8 cellular contexts compared by ENCODE assay signal in the genomic region with DNA sequence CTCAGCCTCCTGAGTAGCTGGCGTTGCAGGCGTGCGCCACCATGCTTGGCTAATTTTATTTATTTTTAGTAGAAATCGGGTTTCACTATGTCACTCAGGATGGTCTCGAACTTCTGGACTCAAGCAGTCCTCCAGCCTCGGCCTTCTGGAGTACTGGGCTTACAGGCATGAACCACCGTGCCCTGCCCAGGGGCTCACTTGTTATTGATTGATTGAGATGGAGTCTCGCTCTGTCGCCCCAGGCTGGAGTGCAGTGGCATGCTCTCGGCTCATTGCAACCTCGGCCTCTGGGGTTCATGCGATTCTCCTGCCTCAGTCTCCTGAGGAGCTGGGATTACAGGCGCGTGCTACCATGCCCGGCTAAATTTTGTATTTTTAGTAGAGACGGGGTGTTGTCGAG. TPM values are rescaled to one million over a fixed set of nuclear protein-coding genes. Genes with fewer than 3 reads are reported as not detected.
DNase-seq lines count a peak whose midpoint lies in the region; ATAC-seq and TF ChIP-seq lines count a peak whose summit lies in the region.

No MANE protein-coding gene starts in this region.

- DNase-seq in DND-41 (no peak), OCI-LY7 (ENCODE audit: low spot score) (no peak), endodermal cell (no peak), trophoblast cell (no peak), cerebellar nuclear complex (lab: John Stamatoyannopoulos, UW) (no peak)
- no peak for DNase-seq in activated CD4-positive, alpha-beta T cell treated with anti-CD3 and anti-CD28 coated beads for 48 hours

- H2AFZ ChIP-seq in DND-41 (ENCODE audit: low read depth, low read length): no peak overlapping the region
- H2AFZ ChIP-seq in OCI-LY7 (ENCODE audit: low read length): no peak overlapping the region
- H2AFZ ChIP-seq in trophoblast cell (ENCODE audit: insufficient read depth, low read length, poor library complexity): no peak overlapping the region

- ATAC-seq in DND-41 (ENCODE audit: insufficient read depth, low read depth) (no peak), GM18498 (IDR thresholded peaks at IDR 0.05; ENCODE audit: unreplicated experiment) (no peak), HG02798 (IDR thresholded peaks at IDR 0.05; ENCODE audit: poor library complexity, unreplicated experiment) (no peak)

- peaks cover 29% of the 10 kb centered on the region for H3K4me1 Mint-ChIP-seq in endodermal cell

- POLR2A ChIA-PET in OCI-LY7 (lab: Charles Lee): interaction anchor here (0.8 to 3.3 kb wide), 3 partner anchors 9 to 51 kb away, joined by 4 to 41 read pairs (median 5); no protein-coding TSS in a partner anchor

- H3K23ac ChIP-seq in trophoblast cell (ENCODE audit: low read length): no peak overlapping the region

- peaks cover 83% of the 10 kb centered on the region for H3K79me2 ChIP-seq in DND-41 (ENCODE audit: insufficient read depth, low read length)
- peaks cover 87% of the 10 kb centered on the region for H3K79me2 ChIP-seq in OCI-LY7 (ENCODE audit: insufficient read depth, low read depth, low read length)
- H3K79me2 ChIP-seq in trophoblast cell (ENCODE audit: control insufficient read depth, insufficient read depth, low read length, poor library complexity): peaks cover 41% of the 10 kb centered on the region

- H3K9me2 ChIP-seq in OCI-LY7 (ENCODE audit: insufficient read depth, low read length): no peaks in the 10 kb centered on the region

- H3K27me3 ChIP-seq in DND-41 (ENCODE audit: insufficient read depth, low read length, poor library complexity) (no peaks in the 10 kb centered on the region), endodermal cell (ENCODE audit: control insufficient read depth, insufficient read depth, low read length, poor library complexity, severe bottlenecking) (no peaks in the 10 kb centered on the region), trophoblast cell (ENCODE audit: insufficient read depth, low read length) (no peaks in the 10 kb centered on the region)

- H2BK12ac ChIP-seq in trophoblast cell (ENCODE audit: low read length): no peak overlapping the region

- peak overlapping the region; percentile 100 for H3K4ac ChIP-seq in trophoblast cell (ENCODE audit: low read depth, low read length)

- H3K9me3 ChIP-seq in DND-41 (ENCODE audit: insufficient read depth, low read length, severe bottlenecking): no peaks in the 10 kb centered on the region
- H3K9me3 ChIP-seq in OCI-LY7 (ENCODE audit: low read length): no peaks in the 10 kb centered on the region
- no peaks in the 10 kb centered on the region for H3K9me3 ChIP-seq in endodermal cell (ENCODE audit: control insufficient read depth, low read length)
- no peaks in the 10 kb centered on the region for H3K9me3 ChIP-seq in trophoblast cell (ENCODE audit: insufficient read depth, low read depth, low read length)

- H3K18ac ChIP-seq in trophoblast cell (ENCODE audit: low read length): no peak overlapping the region

- H3K4me2 ChIP-seq in DND-41 (ENCODE audit: insufficient read depth, low read length) (peak overlapping the region; percentile 86), OCI-LY7 (ENCODE audit: low read length) (peak overlapping the region; percentile 93), trophoblast cell (ENCODE audit: low read length) (peak overlapping the region; percentile 95)

- peak overlapping the region; percentile 91 for H3K9ac ChIP-seq in DND-41 (ENCODE audit: low read depth, low read length)
- H3K9ac ChIP-seq in endodermal cell (ENCODE audit: extremely low read depth, low read length, poor library complexity, severe bottlenecking): peak overlapping the region; percentile 100
- H3K9ac ChIP-seq in trophoblast cell (ENCODE audit: low read length): no peak overlapping the region

- BruUV-seq in OCI-LY7 (replicated peaks; lab: Mats Ljungman, UMichigan): no TSS peak

- H4K91ac ChIP-seq in trophoblast cell (ENCODE audit: low read depth, low read length): no peak overlapping the region

- no peaks in the 10 kb centered on the region for H3K9me3 Mint-ChIP-seq in endodermal cell

- 90 to 97% methylated on average over 16 to 17 of the region's 17 CpGs for WGBS in endodermal cell (ENCODE audit: insufficient coverage in 1 of 2, insufficient read length in 1 of 2), 2 experiments
- no CpG with 5 or more reads among the region's 17 CpGs for WGBS in trophoblast cell (ENCODE audit: extremely low coverage, insufficient coverage, insufficient read length)

- H2BK5ac ChIP-seq in trophoblast cell (ENCODE audit: low read depth, low read length, poor library complexity): no peak overlapping the region

- peaks cover 51% of the 10 kb centered on the region for H3K4me1 ChIP-seq in DND-41 (ENCODE audit: insufficient read depth, low read length)
- peaks cover 50% of the 10 kb centered on the region for H3K4me1 ChIP-seq in OCI-LY7 (ENCODE audit: insufficient read depth, low read length, poor library complexity, severe bottlenecking)
- H3K4me1 ChIP-seq in endodermal cell (ENCODE audit: control insufficient read depth, insufficient read depth, low read length): peaks cover 12% of the 10 kb centered on the region
- H3K4me1 ChIP-seq in trophoblast cell (ENCODE audit: control insufficient read depth in 1 of 2, insufficient read depth in 2 of 2, low read length in 2 of 2): peaks cover 3 to 8% of the 10 kb centered on the region in 2 experiments

- no peak overlapping the region for H2AK5ac ChIP-seq in trophoblast cell (ENCODE audit: low read length)

- H3K27ac Mint-ChIP-seq in endodermal cell: peak overlapping the region; percentile 100

- H4K12ac ChIP-seq in trophoblast cell (ENCODE audit: low read depth, low read length): no peak overlapping the region

- intact Hi-C loops in OCI-LY7 (cut with micrococcal nuclease; ENCODE audit: unreplicated experiment): no loop called here

- no peaks in the 10 kb centered on the region for H3K27me3 Mint-ChIP-seq in endodermal cell (ENCODE audit: insufficient read depth)

- CTCF ChIA-PET in OCI-LY7 (lab: Charles Lee; ENCODE audit: unreplicated experiment): no interaction called here

- no peak overlapping the region for H4K8ac ChIP-seq in trophoblast cell (ENCODE audit: low read depth, low read length)

- H3K4me3 ChIP-seq in DND-41 (ENCODE audit: low read depth in 1 of 2, low read length in 2 of 2) (peak overlapping the region; percentile 78 to 85; a peak in 3 of 4 replicates), OCI-LY7 (ENCODE audit: low read depth, low read length, poor library complexity, severe bottlenecking) (peak overlapping the region; percentile 99), endodermal cell (ENCODE audit: low read length) (peak overlapping the region; percentile 98), trophoblast cell (ENCODE audit: low read depth, low read length) (no peak overlapping the region)

- H4K20me1 ChIP-seq in DND-41 (ENCODE audit: insufficient read depth, low read length) (peaks cover 56% of the 10 kb centered on the region), OCI-LY7 (ENCODE audit: insufficient read depth, low read length) (peaks cover 21% of the 10 kb centered on the region)

- H3K79me1 ChIP-seq in trophoblast cell (ENCODE audit: low read length): peaks cover 15% of the 10 kb centered on the region

- H3K36me3 ChIP-seq in DND-41 (ENCODE audit: insufficient read depth, low read length): peaks cover 11% of the 10 kb centered on the region; the same call in 1 of the 2 replicates
- H3K36me3 ChIP-seq in OCI-LY7 (ENCODE audit: insufficient read depth, low read length): peaks cover 60% of the 10 kb centered on the region
- H3K36me3 ChIP-seq in endodermal cell (ENCODE audit: control insufficient read depth, insufficient read depth, low read length): peaks cover 5% of the 10 kb centered on the region
- H3K36me3 ChIP-seq in trophoblast cell (ENCODE audit: control insufficient read depth in 1 of 2, insufficient read depth in 2 of 2, low read length in 2 of 2): peaks cover 0 to 2% of the 10 kb centered on the region in 2 experiments

- peaks cover 13% of the 10 kb centered on the region for H3K36me3 Mint-ChIP-seq in endodermal cell (ENCODE audit: low read depth)

- peak overlapping the region; percentile 95 for H3K4me3 Mint-ChIP-seq in endodermal cell

- no peak for TF ChIP-seq CTCF in DND-41 (IDR thresholded peaks at IDR 0.05; ENCODE audit: borderline replicate concordance, extremely low read depth, low read length, poor library complexity, severe bottlenecking)
- no peak for TF ChIP-seq CTCF in OCI-LY7 (conservative IDR thresholded peaks at IDR 0.05; ENCODE audit: low read length)
- TF ChIP-seq CTCF in endodermal cell (conservative IDR thresholded peaks at IDR 0.05): no peak

- no peak overlapping the region for H2BK120ac ChIP-seq in trophoblast cell (ENCODE audit: insufficient read depth, low read length, poor library complexity)

- H3K14ac ChIP-seq in trophoblast cell (ENCODE audit: low read length): no peak overlapping the region

- H3K27ac ChIP-seq in DND-41 (ENCODE audit: low read length) (no peak overlapping the region; the same call in 1 of the 2 replicates), OCI-LY7 (ENCODE audit: low read depth, low read length, poor library complexity, severe bottlenecking) (no peak overlapping the region), endodermal cell (ENCODE audit: low read depth, low read length) (no peak overlapping the region), trophoblast cell (ENCODE audit: low read depth, low read length) (no peak overlapping the region)

RNA-seq across cellular contexts. Expression of a gene that starts 1.6 kb away (rescaled TPM):
- 65.4 and 86.6 TPM in 2 replicates for total RNA-seq in OCI-LY7 (2014; rRNA removed; shearing (Covaris generic))
- 190 and 226 TPM in 2 replicates for total RNA-seq in OCI-LY7 (2022)
- total RNA-seq in endodermal cell: 100 to 1,000 TPM; 245 to 287 TPM
- 147 TPM for polyA plus RNA-seq in endodermal cell (2013, experiment 1 of 2)
- 145 TPM for polyA plus RNA-seq in endodermal cell (2013, experiment 2 of 2)
- polyA plus RNA-seq in trophoblast cell (2013): 163 and 170 TPM in 2 replicates

RNA-seq across cellular contexts. Expression of a gene that starts 27.1 kb away (rescaled TPM):
- 26.9 and 27.2 TPM in 2 replicates for total RNA-seq in OCI-LY7 (2014; rRNA removed; shearing (Covaris generic))
- 45.2 and 45.4 TPM in 2 replicates for total RNA-seq in OCI-LY7 (2022)
- 10 to 100 TPM; 35.1 to 36.6 TPM for total RNA-seq in endodermal cell
- 28.9 TPM for polyA plus RNA-seq in endodermal cell (2013, experiment 1 of 2)
- polyA plus RNA-seq in endodermal cell (2013, experiment 2 of 2): 33.2 TPM
- 40.0 and 41.2 TPM in 2 replicates for polyA plus RNA-seq in trophoblast cell (2013)
